ENCODE assay signal across 8 cellular contexts in genomic region chr17:74757931-74758845, GRCh38. TPM values are rescaled to one million over a fixed set of nuclear protein-coding genes. Genes with fewer than 3 reads are reported as not detected.
DNase-seq lines count a peak whose midpoint lies in the region; ATAC-seq and TF ChIP-seq lines count a peak whose summit lies in the region.

No MANE protein-coding gene starts in this region.

- H3K4me3 ChIP-seq in BLaER1, result peak overlapping the region; percentile 47
- peak overlapping the region; percentile 38 for H3K4me3 ChIP-seq in LNCaP clone FGC (ENCODE audit: low read depth, low read length)
- peak overlapping the region in 1 of 2 donors; percentile 25 for H3K4me3 ChIP-seq in mucosa of rectum (ENCODE audit: low read length in 2 of 2)

- H3K4me3 Mint-ChIP-seq in glutamatergic neuron (ENCODE audit: unreplicated experiment), result no peak overlapping the region

- peaks cover 95% of the 10 kb centered on the region for H4K20me1 ChIP-seq in BLaER1

- H3K4me1 Mint-ChIP-seq in glutamatergic neuron (ENCODE audit: low read depth, unreplicated experiment), result peaks cover 12% of the 10 kb centered on the region

- H3K27me3 Mint-ChIP-seq in glutamatergic neuron (ENCODE audit: unreplicated experiment), result peaks cover 3% of the 10 kb centered on the region

- H3K27ac ChIP-seq in BLaER1 (peak overlapping the region; percentile 86), caudate nucleus (ENCODE audit: low read depth, low read length) (peak overlapping the region; percentile 76), mucosa of rectum (ENCODE audit: low read depth in 2 of 2, low read length in 2 of 2) (peak overlapping the region; percentile 49 to 62)

- no peaks in the 10 kb centered on the region for H3K9me3 ChIP-seq in BLaER1
- H3K9me3 ChIP-seq in mucosa of rectum (ENCODE audit: control insufficient read depth in 2 of 2, low read length in 2 of 2), result no peaks in the 10 kb centered on the region

- H3K36me3 ChIP-seq in BLaER1 (no peaks in the 10 kb centered on the region; the same call in 1 of the 2 replicates), mucosa of rectum (ENCODE audit: control insufficient read depth in 2 of 2, insufficient read depth in 2 of 2, low read length in 2 of 2) (peaks cover 3 to 6% of the 10 kb centered on the region in 2 donors)

- H3K4me1 ChIP-seq in BLaER1, result peaks cover 88% of the 10 kb centered on the region
- H3K4me1 ChIP-seq in mucosa of rectum (ENCODE audit: control insufficient read depth in 2 of 2, insufficient read depth in 2 of 2, low read length in 2 of 2), result peaks cover 57 to 62% of the 10 kb centered on the region in 2 donors

- ATAC-seq in HG03460 (IDR thresholded peaks at IDR 0.05; ENCODE audit: unreplicated experiment), result no peak
- ATAC-seq in GM19455 (IDR thresholded peaks at IDR 0.05; ENCODE audit: unreplicated experiment), result no peak

- no peak overlapping the region for H3K27ac Mint-ChIP-seq in glutamatergic neuron (ENCODE audit: unreplicated experiment)

- H3K9me3 Mint-ChIP-seq in glutamatergic neuron (ENCODE audit: unreplicated experiment), result no peaks in the 10 kb centered on the region

- TF ChIP-seq CTCF in LNCaP clone FGC (IDR thresholded peaks at IDR 0.05; ENCODE audit: control insufficient read depth, extremely low read depth, insufficient read depth) (no peak), glutamatergic neuron (IDR thresholded peaks at IDR 0.05; ENCODE audit: partially characterized antibody, unreplicated experiment) (no peak)

- H3K36me3 Mint-ChIP-seq in glutamatergic neuron (ENCODE audit: unreplicated experiment), result no peaks in the 10 kb centered on the region

- H3K9ac ChIP-seq in BLaER1 (peak overlapping the region; percentile 16; the same call in 1 of the 2 replicates), mucosa of rectum (ENCODE audit: low read depth in 1 of 2, low read length in 2 of 2) (peak overlapping the region in 1 of 2 donors; percentile 27)

- peak overlapping the region; percentile 87 for H3K4me2 ChIP-seq in BLaER1

- DNase-seq in LNCaP clone FGC (ENCODE audit: low read depth) (peak; percentile 89), caudate nucleus (lab: John Stamatoyannopoulos, UW) (peak in 7 of 61 donors; percentile 11 to 42 (median 23)), glutamatergic neuron (no peak), kidney glomerular epithelial cell (lab: John Stamatoyannopoulos, UW) (no peak)

- no peaks in the 10 kb centered on the region for H3K27me3 ChIP-seq in BLaER1
- H3K27me3 ChIP-seq in mucosa of rectum (ENCODE audit: control insufficient read depth in 2 of 2, insufficient read depth in 2 of 2, low read length in 2 of 2), result no peaks in the 10 kb centered on the region

RNA-seq across cellular contexts. Expression of gene NHERF1, which starts 9.8 kb away (rescaled TPM):
- 26.9 TPM for total RNA-seq in glutamatergic neuron (ENCODE audit: unreplicated experiment)

RNA-seq across cellular contexts. Expression of gene NAT9, which starts 18.0 kb away (rescaled TPM):
- total RNA-seq in glutamatergic neuron (ENCODE audit: unreplicated experiment), result 67.8 TPM

RNA-seq across cellular contexts. Expression of gene RAB37, which starts 21.1 kb away (rescaled TPM):
- 2.1 TPM for total RNA-seq in glutamatergic neuron (ENCODE audit: unreplicated experiment)

RNA-seq across cellular contexts. Expression of gene CD300LF, which starts 45.5 kb away (rescaled TPM):
- total RNA-seq in glutamatergic neuron (ENCODE audit: unreplicated experiment), result not detected
